ENCODE assay signal across 1 cellular context in genomic region chr2:128277961-128278681, GRCh38.
TF ChIP-seq lines count a peak whose summit lies in the region.

No MANE protein-coding gene starts in this region.

TF ChIP-seq in WTC11, 78 proteins besides CTCF, POLR2A, EP300 and RAD21 (continued from another document):
- no peak for TF ChIP-seq E2F4 (CRISPR knock-in tag; IDR thresholded peaks at IDR 0.05; ENCODE audit: borderline replicate concordance, low read depth)
- no peak for TF ChIP-seq ERG (CRISPR knock-in tag; IDR thresholded peaks at IDR 0.05)
- no peak for TF ChIP-seq ZNF512 (CRISPR knock-in tag; IDR thresholded peaks at IDR 0.05; ENCODE audit: borderline replicate concordance)
- TF ChIP-seq FOXJ3 (CRISPR knock-in tag; IDR thresholded peaks at IDR 0.05; ENCODE audit: borderline replicate concordance), result no peak
- TF ChIP-seq NR1H2 (CRISPR knock-in tag; IDR thresholded peaks at IDR 0.05), result no peak
